15 cellular contexts compared by ENCODE assay signal in the genomic region with DNA sequence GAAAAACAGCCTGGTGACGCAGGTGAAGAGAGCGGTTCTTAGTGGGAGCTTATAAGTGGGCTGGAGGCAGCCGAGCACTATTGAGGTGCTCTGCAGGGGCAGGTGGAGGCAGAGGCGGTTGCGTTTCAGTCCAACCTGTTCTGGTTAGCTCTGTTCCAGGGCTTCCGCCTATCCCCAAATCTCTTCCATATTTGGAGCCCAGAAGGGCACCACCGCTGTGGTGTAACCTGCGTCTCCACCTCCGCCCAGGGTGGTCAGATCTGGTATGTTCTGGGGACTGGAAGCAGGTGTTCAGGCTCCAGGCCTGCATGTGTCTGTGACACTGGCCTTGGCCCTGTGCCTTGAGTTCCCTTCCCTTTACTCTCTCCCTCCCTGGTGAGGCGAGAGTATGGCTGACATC.
"Had no signal": no experiment of that assay in that cellular context is flagged by ENCODE, and none has a peak within 500 bp of the region (broad histone marks: within the 10 kb centered on the region; RNA-seq: fewer than 3 reads in every experiment).

No MANE protein-coding gene starts in this region.

- FAIRE-seq: pancreas, TTC549 had no signal

- H3K9me3 ChIP-seq: adrenal gland, pancreas had no signal

- H3K27me3 ChIP-seq: adrenal gland, pancreas had no signal

- H3K4me3 ChIP-seq: adrenal gland, pancreas had no signal

- DNase-seq: activated CD4-positive, alpha-beta T cell treated with anti-CD3 and anti-CD28 coated beads, Interleukin-2, amount 10 ng/mL, durations not matched to agents 7 days and 5 days; activated CD4-positive, CD25-positive, alpha-beta regulatory T cell; activated CD8-positive, alpha-beta memory T cell treated with anti-CD3 and anti-CD28 coated beads for 24 hours; activated naive CD4-positive, alpha-beta T cell treated with anti-CD3 and anti-CD28 coated beads for 36 hours; adrenal gland; dermis blood vessel endothelial cell; left colon; mesendoderm; nephron progenitor cell; T-helper 17 cell; trophoblast cell had no signal

- ATAC-seq: activated T-helper 17 cell treated with anti-CD3 and anti-CD28 coated beads, Interleukin-2, amount 50 U/mL, for 72 hours; left colon; pancreas; stimulated activated effector memory CD8-positive, alpha-beta T cell treated with anti-CD3 and anti-CD28 coated beads, Interleukin-12 subunit alpha, Interleukin-12 subunit beta, amount 100 ng/mL, for 72 hours; T-helper 17 cell had no signal

- H3K4me1 ChIP-seq: adrenal gland, pancreas had no signal

- H3K36me3 ChIP-seq: adrenal gland, pancreas had no signal
